15 cellular contexts compared by ENCODE assay signal in genomic region chr7:131039355-131039762, GRCh38.
DNase-seq lines count a peak whose midpoint lies in the region; ATAC-seq and TF ChIP-seq lines count a peak whose summit lies in the region.
"Had no signal": no experiment of that assay in that cellular context is flagged by ENCODE, and none has a peak within 500 bp of the region (broad histone marks: within the 10 kb centered on the region; RNA-seq: fewer than 3 reads in every experiment).

No MANE protein-coding gene starts in this region.

- no peaks in the 10 kb centered on the region for H3K27me3 ChIP-seq in muscle layer of colon (ENCODE audit: control insufficient read depth in 1 of 2, insufficient read depth in 2 of 2, low read length in 2 of 2)
- H3K27me3 ChIP-seq in H7 (ENCODE audit: control insufficient read depth, insufficient read depth, low read length): no peaks in the 10 kb centered on the region
- H3K27me3 ChIP-seq: SJSA1 had no signal

- H3K27ac ChIP-seq in HEK293 (ENCODE audit: extremely low read depth, low read depth, low read length): no peak overlapping the region
- no peak overlapping the region for H3K27ac ChIP-seq in muscle layer of colon (ENCODE audit: low read depth, low read length)
- H3K27ac ChIP-seq: C4-2B, SJSA1 had no signal

- H3K9ac ChIP-seq in muscle layer of colon (ENCODE audit: low read length): peak overlapping the region; percentile 27

- TF ChIP-seq CTCF in HEK293 (tag by site-specific recombination; IDR thresholded peaks at IDR 0.05): no peak

- peaks cover 72% of the 10 kb centered on the region for H3K4me1 Mint-ChIP-seq in central memory CD8-positive, alpha-beta T cell

- no peaks in the 10 kb centered on the region for H3K27me3 Mint-ChIP-seq in central memory CD8-positive, alpha-beta T cell
- H3K27me3 Mint-ChIP-seq: activated naive CD8-positive, alpha-beta T cell treated with anti-CD3 and anti-CD28 coated beads, Interleukin-2, amount 10 ng/mL, durations not matched to agents 7 days and 5 days had no signal

- H3K4me1 ChIP-seq in HEK293 (ENCODE audit: control insufficient read depth, insufficient read depth, low read length) (peaks cover 3% of the 10 kb centered on the region; the same call in 1 of the 2 replicates), muscle layer of colon (ENCODE audit: insufficient read depth, low read length) (peaks cover 30% of the 10 kb centered on the region)

- H3K9me3 ChIP-seq in HEK293 (ENCODE audit: control insufficient read depth, insufficient read depth, low read depth, low read length) (no peaks in the 10 kb centered on the region), muscle layer of colon (ENCODE audit: low read length) (no peaks in the 10 kb centered on the region)
- H3K9me3 ChIP-seq: SJSA1 had no signal

- POLR2A ChIA-PET in HEK293 (lab: Yijun Ruan, JAX): no interaction called here

- no peak for ATAC-seq in central memory CD8-positive, alpha-beta T cell (replicated peaks; ENCODE audit: extremely low read depth, poor library complexity, severe bottlenecking)
- ATAC-seq: activated CD4-positive, CD25-positive, alpha-beta regulatory T cell treated with anti-CD3 and anti-CD28 coated beads, Interleukin-2, amount 50 U/mL, for 24 hours had no signal

- H3K36me3 ChIP-seq in HEK293 (ENCODE audit: control insufficient read depth in 2 of 2, insufficient read depth in 1 of 2, low read length in 2 of 2) (no peaks in the 10 kb centered on the region; a peak in 1 of 3 replicates), muscle layer of colon (ENCODE audit: insufficient read depth, low read length) (no peaks in the 10 kb centered on the region), H7 (replicated peaks; ENCODE audit: control insufficient read depth, insufficient read depth, low read length) (no peaks in the 10 kb centered on the region)
- H3K36me3 ChIP-seq: SJSA1 had no signal

- H3K27ac Mint-ChIP-seq in central memory CD8-positive, alpha-beta T cell (ENCODE audit: low read depth): peak overlapping the region; percentile 20
- H3K27ac Mint-ChIP-seq: activated naive CD8-positive, alpha-beta T cell treated with anti-CD3 and anti-CD28 coated beads, Interleukin-2, amount 10 ng/mL, durations not matched to agents 7 days and 5 days; H9 had no signal

- DNase-seq in AG20443 (ENCODE audit: low spot score) (peak; percentile 37), H7 (no peak), NCI-H1436 (lab: John Stamatoyannopoulos, UW) (no peak), amniotic stem cell (lab: John Stamatoyannopoulos, UW) (no peak)
- DNase-seq in central memory CD8-positive, alpha-beta T cell (ENCODE audit: low spot score in 2 of 2): no peak
- DNase-seq in stimulated activated CD8-positive, alpha-beta memory T cell treated with anti-CD3 and anti-CD28 coated beads, Interleukin-4, amount 100 ng/mL, for 48 hours: no peak
- DNase-seq: activated naive CD8-positive, alpha-beta T cell treated with anti-CD3 and anti-CD28 coated beads, Interleukin-2, amount 10 ng/mL, durations not matched to agents 7 days and 5 days; H9; islet precursor cell; nucleus accumbens had no signal

- H3K36me3 Mint-ChIP-seq in central memory CD8-positive, alpha-beta T cell (ENCODE audit: insufficient read depth): peaks cover 64% of the 10 kb centered on the region

- CTCF ChIA-PET in HEK293 (lab: Yijun Ruan, JAX): interaction anchor here (0.6 to 4.4 kb wide), 29 partner anchors 12 to 399 kb away, joined by 3 to 91 read pairs (median 5); no protein-coding TSS in a partner anchor

- H3K4me3 ChIP-seq in HEK293 (ENCODE audit: low read depth, low read length): no peak overlapping the region
- H3K4me3 ChIP-seq in muscle layer of colon (ENCODE audit: low read depth in 1 of 2, low read length in 2 of 2): no peak overlapping the region
- H3K4me3 ChIP-seq in H7 (ENCODE audit: insufficient read depth, low read depth, low read length): no peak overlapping the region
- H3K4me3 ChIP-seq: SJSA1 had no signal

- no peaks in the 10 kb centered on the region for H3K9me3 Mint-ChIP-seq in central memory CD8-positive, alpha-beta T cell
- H3K9me3 Mint-ChIP-seq: activated naive CD8-positive, alpha-beta T cell treated with anti-CD3 and anti-CD28 coated beads, Interleukin-2, amount 10 ng/mL, durations not matched to agents 7 days and 5 days; H9 had no signal

- peak overlapping the region; percentile 13 for H3K4me3 Mint-ChIP-seq in central memory CD8-positive, alpha-beta T cell
- H3K4me3 Mint-ChIP-seq: activated naive CD8-positive, alpha-beta T cell treated with anti-CD3 and anti-CD28 coated beads, Interleukin-2, amount 10 ng/mL, durations not matched to agents 7 days and 5 days; H9 had no signal

TF ChIP-seq in HEK293, 187 proteins besides CTCF, POLR2A, EP300 and RAD21:
- peak; percentile 50; the same call in 1 of the 2 replicates for TF ChIP-seq ZFP69B (tag by site-specific recombination; IDR thresholded peaks at IDR 0.05)
- TF ChIP-seq PRDM6 (tag by site-specific recombination; IDR thresholded peaks at IDR 0.05): peak; percentile 65
- no peak for TF ChIP-seq MYNN (tag by site-specific recombination; IDR thresholded peaks at IDR 0.05; ENCODE audit: borderline replicate concordance)
- peak; percentile 68; the same call in 1 of the 2 replicates for TF ChIP-seq ZNF692 (tag by site-specific recombination; IDR thresholded peaks at IDR 0.05)
- no peak for TF ChIP-seq ZNF23 (tag by site-specific recombination; IDR thresholded peaks at IDR 0.05; ENCODE audit: borderline replicate concordance)
- TF ChIP-seq TSHZ1 (tag by site-specific recombination; IDR thresholded peaks at IDR 0.05; ENCODE audit: borderline replicate concordance): no peak
- no peak for TF ChIP-seq ZNF354C (tag by site-specific recombination; IDR thresholded peaks at IDR 0.05; ENCODE audit: borderline replicate concordance, low read depth)
- TF ChIP-seq ZNF112 (tag by site-specific recombination; IDR thresholded peaks at IDR 0.05): no peak
